ENCODE assay signal across 38 cellular contexts in genomic region chr12:120663741-120664140, GRCh38. TPM values are rescaled to one million over a fixed set of nuclear protein-coding genes. Genes with fewer than 3 reads are reported as not detected.
"Had no signal": no experiment of that assay in that cellular context is flagged by ENCODE, and none has a peak within 500 bp of the region (broad histone marks: within the 10 kb centered on the region; RNA-seq: fewer than 3 reads in every experiment).

No MANE protein-coding gene starts in this region.

- H3K36me3 ChIP-seq: ascending aorta, cardiac muscle cell had no signal

- H3K27ac Mint-ChIP-seq: activated B cell treated with CpG ODN at 0.5 μM for 24 hours; activated CD4-positive, alpha-beta memory T cell treated with anti-CD3 and anti-CD28 coated beads, Interleukin-2, amount 10 ng/mL, durations not matched to agents 7 days and 5 days; activated CD4-positive, alpha-beta T cell treated with anti-CD3 and anti-CD28 coated beads, Interleukin-2, amount 10 ng/mL, durations not matched to agents 24 days and 14 days; activated CD8-positive, alpha-beta memory T cell treated with anti-CD3 and anti-CD28 coated beads, Interleukin-2, amount 10 ng/mL, durations not matched to agents 7 days and 5 days; activated CD8-positive, alpha-beta T cell treated with anti-CD3 and anti-CD28 coated beads, Interleukin-2, amount 10 ng/mL, durations not matched to agents 7 days and 5 days; activated naive CD4-positive, alpha-beta T cell treated with anti-CD3 and anti-CD28 coated beads, Interleukin-2, amount 10 ng/mL, durations not matched to agents 7 days and 5 days; activated naive CD4-positive, alpha-beta T cell treated with anti-CD3 and anti-CD28 coated beads, Interleukin-2, amount 50 U/mL, for 24 hours; activated naive CD8-positive, alpha-beta T cell; activated naive CD8-positive, alpha-beta T cell treated with anti-CD3 and anti-CD28 coated beads, Interleukin-2, amount 10 ng/mL, durations not matched to agents 7 days and 5 days; activated naive CD8-positive, alpha-beta T cell treated with anti-CD3 and anti-CD28 coated beads, Interleukin-2, amount 50 U/mL, for 24 hours; activated T-cell treated with anti-CD3 and anti-CD28 coated beads, Interleukin-2, amount 50 U/mL, for 24 hours; activated T-helper 2 cell treated with anti-CD3 and anti-CD28 coated beads, Interferon-gamma antibody, Interleukin-2, Interleukin-4, amounts not matched to agents 10 μg/mL and 5 μg/mL and 100 μg/mL, durations not matched to agents 14 hours and 24 hours and 36 hours; T-helper 1 cell treated with Interleukin-12 subunit alpha and Interleukin-12 subunit beta and Interleukin-4 antibody, amounts not matched to agents 30 μg/mL and 1 μg/mL, for 36 hours; T-helper 2 cell treated with Interferon-gamma antibody and Interleukin-4, amounts not matched to agents 5 μg/mL and 100 μg/mL, for 36 hours had no signal

- H3K36me3 Mint-ChIP-seq: activated CD8-positive, alpha-beta memory T cell treated with anti-CD3 and anti-CD28 coated beads, Interleukin-2, amount 10 ng/mL, durations not matched to agents 7 days and 5 days; activated naive CD4-positive, alpha-beta T cell treated with anti-CD3 and anti-CD28 coated beads, Interleukin-2, amount 10 ng/mL, durations not matched to agents 7 days and 5 days; activated naive CD4-positive, alpha-beta T cell treated with anti-CD3 and anti-CD28 coated beads, Interleukin-2, amount 50 U/mL, for 24 hours; activated naive CD8-positive, alpha-beta T cell; activated naive CD8-positive, alpha-beta T cell treated with anti-CD3 and anti-CD28 coated beads, Interleukin-2, amount 10 ng/mL, durations not matched to agents 7 days and 5 days; brain had no signal

- H3K9me3 Mint-ChIP-seq: activated B cell treated with CpG ODN at 0.5 μM for 24 hours; activated CD4-positive, alpha-beta memory T cell treated with anti-CD3 and anti-CD28 coated beads, Interleukin-2, amount 10 ng/mL, durations not matched to agents 7 days and 5 days; activated CD4-positive, alpha-beta T cell treated with anti-CD3 and anti-CD28 coated beads, Interleukin-2, amount 10 ng/mL, durations not matched to agents 24 days and 14 days; activated naive CD4-positive, alpha-beta T cell treated with anti-CD3 and anti-CD28 coated beads, Interleukin-2, amount 10 ng/mL, durations not matched to agents 7 days and 5 days; activated naive CD4-positive, alpha-beta T cell treated with anti-CD3 and anti-CD28 coated beads, Interleukin-2, amount 50 U/mL, for 24 hours; activated naive CD8-positive, alpha-beta T cell treated with anti-CD3 and anti-CD28 coated beads, Interleukin-2, amount 10 ng/mL, durations not matched to agents 7 days and 5 days; activated naive CD8-positive, alpha-beta T cell treated with anti-CD3 and anti-CD28 coated beads, Interleukin-2, amount 50 U/mL, for 24 hours; activated T-cell treated with anti-CD3 and anti-CD28 coated beads, Interleukin-2, amount 50 U/mL, for 24 hours; activated T-helper 2 cell treated with anti-CD3 and anti-CD28 coated beads, Interferon-gamma antibody, Interleukin-2, Interleukin-4, amounts not matched to agents 10 μg/mL and 5 μg/mL and 100 μg/mL, durations not matched to agents 14 hours and 24 hours and 36 hours; brain; central memory CD8-positive, alpha-beta T cell; T-helper 1 cell treated with Interleukin-12 subunit alpha and Interleukin-12 subunit beta and Interleukin-4 antibody, amounts not matched to agents 30 μg/mL and 1 μg/mL, for 36 hours; T-helper 2 cell treated with Interferon-gamma antibody and Interleukin-4, amounts not matched to agents 5 μg/mL and 100 μg/mL, for 36 hours had no signal

- H3K27me3 ChIP-seq: ascending aorta, cardiac muscle cell had no signal

- H3K27ac ChIP-seq: ascending aorta, cardiac muscle cell, VCaP had no signal

- H3K4me1 ChIP-seq: ascending aorta had no signal

- DNase-seq: activated B cell treated with CpG ODN at 0.5 μM for 24 hours; activated CD4-positive, alpha-beta memory T cell treated with anti-CD3 and anti-CD28 coated beads, Interleukin-2, amount 10 ng/mL, durations not matched to agents 7 days and 5 days; activated CD4-positive, alpha-beta T cell treated with anti-CD3 and anti-CD28 coated beads for 4 hours; activated CD4-positive, alpha-beta T cell treated with anti-CD3 and anti-CD28 coated beads, Interleukin-2, amount 10 ng/mL, durations not matched to agents 24 days and 14 days; activated CD4-positive, alpha-beta T cell treated with anti-CD3 and anti-CD28 coated beads, Interleukin-2, amount 50 U/mL, for 1 hour; activated CD4-positive, alpha-beta T cell treated with anti-CD3 and anti-CD28 coated beads, Interleukin-2, amount 50 U/mL, for 48 hours; activated CD4-positive, CD25-positive, alpha-beta regulatory T cell treated with anti-CD3 and anti-CD28 coated beads, Interleukin-2, amount 50 U/mL, for 72 hours; activated CD8-positive, alpha-beta memory T cell treated with anti-CD3 and anti-CD28 coated beads for 24 hours; activated CD8-positive, alpha-beta memory T cell treated with anti-CD3 and anti-CD28 coated beads, Interleukin-2, amount 10 ng/mL, durations not matched to agents 7 days and 5 days; activated CD8-positive, alpha-beta memory T cell treated with anti-CD3 and anti-CD28 coated beads, Interleukin-2, amount 50 U/mL, for 48 hours; activated CD8-positive, alpha-beta T cell treated with anti-CD3 and anti-CD28 coated beads, Interleukin-2, amount 10 ng/mL, durations not matched to agents 7 days and 5 days; activated effector memory CD4-positive, alpha-beta T cell treated with Interleukin-2 at 50 U/mL for 16 hours; activated gamma-delta T cell; activated naive CD4-positive, alpha-beta T cell treated with anti-CD3 and anti-CD28 coated beads, Interleukin-2, amount 10 ng/mL, durations not matched to agents 7 days and 5 days; activated naive CD4-positive, alpha-beta T cell treated with Interleukin-2 at 50 U/mL for 16 hours; activated naive CD8-positive, alpha-beta T cell treated with anti-CD3 and anti-CD28 coated beads, Interleukin-2, amount 10 ng/mL, durations not matched to agents 7 days and 5 days; activated naive CD8-positive, alpha-beta T cell treated with anti-CD3 and anti-CD28 coated beads, Interleukin-2, amount 50 U/mL, for 24 hours; activated T-cell treated with anti-CD3 and anti-CD28 coated beads, Interleukin-2, amount 50 U/mL, for 24 hours; activated T-cell treated with anti-CD3 and anti-CD28 coated beads, Interleukin-2, amount 50 U/mL, for 48 hours; amygdala; anterior cingulate cortex; caudate nucleus; cerebellar nuclear complex; T-helper 1 cell; T-helper 2 cell; T-helper 9 cell had no signal

- H3K27me3 Mint-ChIP-seq: activated B cell treated with CpG ODN at 0.5 μM for 24 hours; activated CD4-positive, alpha-beta T cell treated with anti-CD3 and anti-CD28 coated beads, Interleukin-2, amount 10 ng/mL, durations not matched to agents 24 days and 14 days; activated naive CD4-positive, alpha-beta T cell treated with anti-CD3 and anti-CD28 coated beads, Interleukin-2, amount 50 U/mL, for 24 hours; activated naive CD8-positive, alpha-beta T cell; activated T-cell treated with anti-CD3 and anti-CD28 coated beads, Interleukin-2, amount 50 U/mL, for 24 hours had no signal

- H3K4me1 Mint-ChIP-seq: activated CD4-positive, alpha-beta memory T cell treated with anti-CD3 and anti-CD28 coated beads, Interleukin-2, amount 10 ng/mL, durations not matched to agents 7 days and 5 days; activated CD4-positive, alpha-beta T cell treated with anti-CD3 and anti-CD28 coated beads, Interleukin-2, amount 10 ng/mL, durations not matched to agents 24 days and 14 days; activated CD8-positive, alpha-beta memory T cell treated with anti-CD3 and anti-CD28 coated beads, Interleukin-2, amount 10 ng/mL, durations not matched to agents 7 days and 5 days; activated naive CD4-positive, alpha-beta T cell treated with anti-CD3 and anti-CD28 coated beads, Interleukin-2, amount 10 ng/mL, durations not matched to agents 7 days and 5 days; activated naive CD4-positive, alpha-beta T cell treated with anti-CD3 and anti-CD28 coated beads, Interleukin-2, amount 50 U/mL, for 24 hours; activated naive CD8-positive, alpha-beta T cell treated with anti-CD3 and anti-CD28 coated beads, Interleukin-2, amount 10 ng/mL, durations not matched to agents 7 days and 5 days; activated naive CD8-positive, alpha-beta T cell treated with anti-CD3 and anti-CD28 coated beads, Interleukin-2, amount 50 U/mL, for 24 hours; central memory CD8-positive, alpha-beta T cell had no signal

- H3K9me3 ChIP-seq: ascending aorta had no signal

- H3K4me3 Mint-ChIP-seq: activated B cell treated with CpG ODN at 0.5 μM for 24 hours; activated CD4-positive, alpha-beta memory T cell treated with anti-CD3 and anti-CD28 coated beads, Interleukin-2, amount 10 ng/mL, durations not matched to agents 7 days and 5 days; activated CD4-positive, alpha-beta T cell treated with anti-CD3 and anti-CD28 coated beads, Interleukin-2, amount 10 ng/mL, durations not matched to agents 24 days and 14 days; activated CD8-positive, alpha-beta memory T cell treated with anti-CD3 and anti-CD28 coated beads, Interleukin-2, amount 10 ng/mL, durations not matched to agents 7 days and 5 days; activated CD8-positive, alpha-beta T cell treated with anti-CD3 and anti-CD28 coated beads, Interleukin-2, amount 10 ng/mL, durations not matched to agents 7 days and 5 days; activated naive CD4-positive, alpha-beta T cell treated with anti-CD3 and anti-CD28 coated beads, Interleukin-2, amount 10 ng/mL, durations not matched to agents 7 days and 5 days; activated naive CD4-positive, alpha-beta T cell treated with anti-CD3 and anti-CD28 coated beads, Interleukin-2, amount 50 U/mL, for 24 hours; activated naive CD8-positive, alpha-beta T cell; activated naive CD8-positive, alpha-beta T cell treated with anti-CD3 and anti-CD28 coated beads, Interleukin-2, amount 10 ng/mL, durations not matched to agents 7 days and 5 days; activated naive CD8-positive, alpha-beta T cell treated with anti-CD3 and anti-CD28 coated beads, Interleukin-2, amount 50 U/mL, for 24 hours; activated T-cell treated with anti-CD3 and anti-CD28 coated beads, Interleukin-2, amount 50 U/mL, for 24 hours; brain; central memory CD8-positive, alpha-beta T cell; T-helper 1 cell treated with Interleukin-12 subunit alpha and Interleukin-12 subunit beta and Interleukin-4 antibody, amounts not matched to agents 30 μg/mL and 1 μg/mL, for 36 hours; T-helper 2 cell treated with Interferon-gamma antibody and Interleukin-4, amounts not matched to agents 5 μg/mL and 100 μg/mL, for 36 hours had no signal

- H3K4me3 ChIP-seq: ascending aorta, cardiac muscle cell had no signal

- ATAC-seq: activated CD8-positive, alpha-beta memory T cell treated with anti-CD3 and anti-CD28 coated beads, Interleukin-2, amount 10 ng/mL, durations not matched to agents 7 days and 5 days; activated CD8-positive, alpha-beta T cell treated with anti-CD3 and anti-CD28 coated beads, Interleukin-2, amount 10 ng/mL, durations not matched to agents 7 days and 5 days; activated naive CD8-positive, alpha-beta T cell treated with anti-CD3 and anti-CD28 coated beads, Interleukin-2, amount 50 U/mL, for 24 hours had no signal

RNA-seq across cellular contexts. Expression of gene CABP1, which starts 23.3 kb away (rescaled TPM):
- total RNA-seq: activated CD8-positive, alpha-beta memory T cell treated with anti-CD3 and anti-CD28 coated beads, Interleukin-2, amount 10 ng/mL, durations not matched to agents 7 days and 5 days; bronchial epithelial cell; cardiac muscle cell; chondrocyte had no signal
- polyA plus RNA-seq: cardiac muscle cell had no signal
